In genomic region chr12:1830981-1831930, GRCh38 we compare ENCODE assay signal across 9 cellular contexts. TPM values are rescaled to one million over a fixed set of nuclear protein-coding genes. Genes with fewer than 3 reads are reported as not detected.
DNase-seq lines count a peak whose midpoint lies in the region; ATAC-seq and TF ChIP-seq lines count a peak whose summit lies in the region.
"Had no signal": no experiment of that assay in that cellular context is flagged by ENCODE, and none has a peak within 500 bp of the region (broad histone marks: within the 10 kb centered on the region; RNA-seq: fewer than 3 reads in every experiment).

No MANE protein-coding gene starts in this region.

- no peaks in the 10 kb centered on the region for H3K9me3 Mint-ChIP-seq in neural crest cell
- H3K9me3 Mint-ChIP-seq in CD4-positive, alpha-beta T cell = no peaks in the 10 kb centered on the region

- CTCF ChIA-PET in CD4-positive, alpha-beta T cell (lab: Charles Lee) = no interaction called here

- H3K4me1 Mint-ChIP-seq in neural crest cell = peaks cover 16% of the 10 kb centered on the region
- H3K4me1 Mint-ChIP-seq in CD4-positive, alpha-beta T cell (ENCODE audit: low read depth) = no peaks in the 10 kb centered on the region

- no peak overlapping the region for H3K4me3 Mint-ChIP-seq in neural crest cell
- H3K4me3 Mint-ChIP-seq in CD4-positive, alpha-beta T cell = no peak overlapping the region
- H3K4me3 Mint-ChIP-seq: activated naive CD8-positive, alpha-beta T cell had no signal

- H3K9me3 ChIP-seq in CD4-positive, alpha-beta T cell (ENCODE audit: control insufficient read depth, low read length) = no peaks in the 10 kb centered on the region

- no peak for TF ChIP-seq CTCF in neural crest cell (conservative IDR thresholded peaks at IDR 0.05)
- TF ChIP-seq CTCF in CD4-positive, alpha-beta T cell (IDR thresholded peaks at IDR 0.05) = no peak

- no peak overlapping the region for H3K27ac Mint-ChIP-seq in neural crest cell (ENCODE audit: unreplicated experiment)
- no peak overlapping the region for H3K27ac Mint-ChIP-seq in CD4-positive, alpha-beta T cell
- H3K27ac Mint-ChIP-seq: activated naive CD8-positive, alpha-beta T cell had no signal

- peaks cover 13% of the 10 kb centered on the region for H3K27me3 ChIP-seq in CD4-positive, alpha-beta T cell (ENCODE audit: control insufficient read depth, insufficient read depth, low read length)

- intact Hi-C loops in CD4-positive, alpha-beta T cell (cut with DNase I, micrococcal nuclease) = no loop called here

- DNase-seq in ELF-1 (ENCODE audit: low read depth, low spot score) (peak; percentile 92), NCI-H460 (ENCODE audit: extremely low read depth, low read depth) (peak; percentile 5), neural crest cell (ENCODE audit: low read depth, low spot score) (peak; percentile 59), NCI-H69 (lab: John Stamatoyannopoulos, UW) (no peak)
- no peak for DNase-seq in CD4-positive, alpha-beta T cell
- DNase-seq in stimulated activated naive CD4-positive, alpha-beta T cell treated with Interleukin-2 at 50 U/mL for 16 hours (lab: John Stamatoyannopoulos, UW) = no peak

- no peaks in the 10 kb centered on the region for H3K36me3 Mint-ChIP-seq in neural crest cell (ENCODE audit: low read depth)
- no peaks in the 10 kb centered on the region for H3K36me3 Mint-ChIP-seq in CD4-positive, alpha-beta T cell (ENCODE audit: low read depth)
- H3K36me3 Mint-ChIP-seq: activated naive CD8-positive, alpha-beta T cell had no signal

- peak; percentile 83 for ATAC-seq in esophagus mucosa
- no peak for ATAC-seq in HG03025 (IDR thresholded peaks at IDR 0.05; ENCODE audit: low FRiP score, unreplicated experiment)
- no peak for ATAC-seq in CD4-positive, alpha-beta T cell (ENCODE audit: poor library complexity)

- H3K27ac ChIP-seq in CD4-positive, alpha-beta T cell (ENCODE audit: low read depth, low read length) = no peak overlapping the region

- POLR2A ChIA-PET in CD4-positive, alpha-beta T cell (lab: Charles Lee) = no interaction called here

- H3K27me3 Mint-ChIP-seq in neural crest cell (ENCODE audit: low read depth) = peaks cover 41% of the 10 kb centered on the region
- peaks cover 40% of the 10 kb centered on the region for H3K27me3 Mint-ChIP-seq in CD4-positive, alpha-beta T cell

RNA-seq across cellular contexts. Expression of gene LRTM2, which starts 10.9 kb away (rescaled TPM):
- total RNA-seq in NCI-H460 (2014; rRNA removed; shearing (Covaris generic)) = not detected in 2 replicates
- polyA plus RNA-seq in NCI-H460 (2014; cell fraction: nucleus; rRNA removed) = not detected in 2 replicates
- total RNA-seq in esophagus mucosa (not detected), neural crest cell (0.19 TPM in 1 of 2 replicates, not detected in the other)
- under 1 TPM in 1 of 2 experiments, not detected in 1; 0.11 TPM for total RNA-seq in CD4-positive, alpha-beta T cell

Comparison
In these comparisons a context has a peak if more than half of its experiments do, and no peak if none do; other contexts are left out.
1. DNase-seq: peak in ELF-1 (single experiment), NCI-H460 (single experiment) and neural crest cell (single experiment); none in CD4-positive, alpha-beta T cell (0 of 10), NCI-H69 (single experiment) and stimulated activated naive CD4-positive, alpha-beta T cell treated with Interleukin-2 at 50 U/mL for 16 hours (single experiment).